In genomic region chr21:33383056-33383888, GRCh38 we compare ENCODE assay signal across 8 cellular contexts. TPM values are rescaled to one million over a fixed set of nuclear protein-coding genes. Genes with fewer than 3 reads are reported as not detected.
A peak's percentile ranks its signal among the peaks of the same experiment; 100 is the strongest.
DNase-seq lines count a peak whose midpoint lies in the region; ATAC-seq and TF ChIP-seq lines count a peak whose summit lies in the region.

No MANE protein-coding gene starts in this region.

- peaks cover 0 to 36% (median 12%) of the 10 kb centered on the region in 3 donors for H3K4me1 ChIP-seq in gastroesophageal sphincter
- H3K4me1 ChIP-seq in gastrocnemius medialis, result peaks cover 18 to 31% of the 10 kb centered on the region in 2 donors

- peak overlapping the region; percentile 32 for H3K27ac Mint-ChIP-seq in activated T-cell treated with anti-CD3 and anti-CD28 coated beads, Interleukin-2, amount 50 U/mL, for 72 hours
- H3K27ac Mint-ChIP-seq in nephron progenitor cell, result no peak overlapping the region

- ATAC-seq in GM18505 (IDR thresholded peaks at IDR 0.05; ENCODE audit: unreplicated experiment) (peak; percentile 72), HG02885 (IDR thresholded peaks at IDR 0.05; ENCODE audit: poor library complexity, unreplicated experiment) (peak; percentile 81), gastroesophageal sphincter (peak; percentile 22), gastrocnemius medialis (peak; percentile 27 to 28)
- peak; percentile 78 to 81 for ATAC-seq in activated T-cell treated with anti-CD3 and anti-CD28 coated beads, Interleukin-2, amount 50 U/mL, for 72 hours (replicated peaks in 1 of 2)

- H3K4me3 ChIP-seq in gastroesophageal sphincter (peak overlapping the region in 1 of 2 donors; percentile 21), gastrocnemius medialis (peak overlapping the region in 3 of 4 donors; percentile 34 to 42 (median 36))

- intact Hi-C loops in gastrocnemius medialis (cut with DNase I; ENCODE audit: low total_unique reads), result loop anchor here (10.0 kb wide), 1 partner anchor 52 kb away; no protein-coding TSS in a partner anchor

- TF ChIP-seq CTCF in gastroesophageal sphincter (IDR thresholded peaks at IDR 0.05) (no peak), gastrocnemius medialis (IDR thresholded peaks at IDR 0.05 in 4 of 5, conservative IDR thresholded peaks at IDR 0.05 in 1 of 5) (no peak), nephron progenitor cell (IDR thresholded peaks at IDR 0.05) (no peak)

- H3K9me3 Mint-ChIP-seq in activated T-cell treated with anti-CD3 and anti-CD28 coated beads, Interleukin-2, amount 50 U/mL, for 72 hours, result no peaks in the 10 kb centered on the region
- H3K9me3 Mint-ChIP-seq in nephron progenitor cell, result no peaks in the 10 kb centered on the region

- H3K27me3 Mint-ChIP-seq in activated T-cell treated with anti-CD3 and anti-CD28 coated beads, Interleukin-2, amount 50 U/mL, for 72 hours (ENCODE audit: low read depth), result peaks cover 14% of the 10 kb centered on the region
- peaks cover 13% of the 10 kb centered on the region for H3K27me3 Mint-ChIP-seq in nephron progenitor cell (ENCODE audit: low read depth, poor library complexity)

- H3K36me3 ChIP-seq in gastroesophageal sphincter (no peaks in the 10 kb centered on the region), gastrocnemius medialis (no peaks in the 10 kb centered on the region)

- TF ChIP-seq EP300 in gastroesophageal sphincter (IDR thresholded peaks at IDR 0.05), result no peak

- in situ Hi-C loops in gastrocnemius medialis (cut with MboI; ENCODE audit: low sequenced_read_pairs in 4 of 4), result no loop called here

- peak overlapping the region; percentile 83 to 84 for H3K4me3 Mint-ChIP-seq in activated T-cell treated with anti-CD3 and anti-CD28 coated beads, Interleukin-2, amount 50 U/mL, for 72 hours
- H3K4me3 Mint-ChIP-seq in nephron progenitor cell, result no peak overlapping the region

- peak; percentile 71 for TF ChIP-seq POLR2A in GM18505 (IDR thresholded peaks at IDR 0.05; ENCODE audit: borderline replicate concordance, extremely low read depth, insufficient read depth, insufficient read length)
- TF ChIP-seq POLR2A in gastroesophageal sphincter (IDR thresholded peaks at IDR 0.05), result no peak
- TF ChIP-seq POLR2A in gastrocnemius medialis (IDR thresholded peaks at IDR 0.05), result no peak

- H3K27ac ChIP-seq in gastroesophageal sphincter (peak overlapping the region in 3 of 4 donors; percentile 24 to 69 (median 50)), gastrocnemius medialis (peak overlapping the region; percentile 16 to 51 (median 32))

- 26 to 45% methylated on average over 9 to 11 of the region's 20 CpGs for WGBS in gastroesophageal sphincter (ENCODE audit: low coverage in 1 of 2), 2 donors

- peaks cover 71% of the 10 kb centered on the region for H3K4me1 Mint-ChIP-seq in activated T-cell treated with anti-CD3 and anti-CD28 coated beads, Interleukin-2, amount 50 U/mL, for 72 hours (ENCODE audit: low read depth)
- peaks cover 19% of the 10 kb centered on the region for H3K4me1 Mint-ChIP-seq in nephron progenitor cell

- DNase-seq in OCI-M1 (lab: John Stamatoyannopoulos, UW) (peak; percentile 75), gastrocnemius medialis (peak in 1 of 2 donors; percentile 33), NCI-H187 (lab: John Stamatoyannopoulos, UW) (no peak), nephron progenitor cell (no peak)
- peak; percentile 85 to 88 for DNase-seq in activated T-cell treated with anti-CD3 and anti-CD28 coated beads, Interleukin-2, amount 50 U/mL, for 72 hours

- H3K36me3 Mint-ChIP-seq in activated T-cell treated with anti-CD3 and anti-CD28 coated beads, Interleukin-2, amount 50 U/mL, for 72 hours (ENCODE audit: insufficient read depth in 2 of 2), result no peaks in the 10 kb centered on the region
- no peaks in the 10 kb centered on the region for H3K36me3 Mint-ChIP-seq in nephron progenitor cell (ENCODE audit: low read depth)

- H3K27me3 ChIP-seq in gastroesophageal sphincter (no peaks in the 10 kb centered on the region), gastrocnemius medialis (no peaks in the 10 kb centered on the region)

- no peaks in the 10 kb centered on the region for H3K9me3 ChIP-seq in gastroesophageal sphincter
- no peaks in the 10 kb centered on the region for H3K9me3 ChIP-seq in gastrocnemius medialis

RNA-seq across cellular contexts. Expression of gene IFNGR2, which starts 19.9 kb away (rescaled TPM):
- total RNA-seq in activated T-cell treated with anti-CD3 and anti-CD28 coated beads, Interleukin-2, amount 50 U/mL, for 72 hours, result 10 to 100 TPM; 25.2 to 34.6 TPM
- 10 to 100 TPM; 19.6 to 53.7 (median 41.1) TPM for total RNA-seq in gastroesophageal sphincter
- total RNA-seq in gastrocnemius medialis, result 10 to 100 TPM; 13.9 to 27.6 (median 24.2) TPM

RNA-seq across cellular contexts. Expression of gene IFNAR1, which starts 58.5 kb away (rescaled TPM):
- total RNA-seq in activated T-cell treated with anti-CD3 and anti-CD28 coated beads, Interleukin-2, amount 50 U/mL, for 72 hours, result 10 to 100 TPM; 28.2 to 29.1 TPM
- total RNA-seq in gastroesophageal sphincter, result 10 to 100 TPM; 28.9 to 44.1 (median 31.9) TPM
- 10 to 100 TPM in 2 of 4 donors, 1 to 10 TPM in 2; 8.9 to 24.3 (median 9.9) TPM for total RNA-seq in gastrocnemius medialis

Comparison
In these comparisons a context has a peak if more than half of its experiments do, and no peak if none do; other contexts are left out.
1. ATAC-seq: peak in every context shown above with its lines; median percentile 81 in HG02885; 80 in activated T-cell treated with anti-CD3 and anti-CD28 coated beads, Interleukin-2, amount 50 U/mL, for 72 hours; 72 in GM18505; 28 in gastrocnemius medialis; 22 in gastroesophageal sphincter.
2. DNase-seq: peak in OCI-M1 (single experiment) and activated T-cell treated with anti-CD3 and anti-CD28 coated beads, Interleukin-2, amount 50 U/mL, for 72 hours (2 of 2); none in NCI-H187 (0 of 2) and nephron progenitor cell (single experiment).